ENCODE assay signal across 24 cellular contexts in the genomic region with DNA sequence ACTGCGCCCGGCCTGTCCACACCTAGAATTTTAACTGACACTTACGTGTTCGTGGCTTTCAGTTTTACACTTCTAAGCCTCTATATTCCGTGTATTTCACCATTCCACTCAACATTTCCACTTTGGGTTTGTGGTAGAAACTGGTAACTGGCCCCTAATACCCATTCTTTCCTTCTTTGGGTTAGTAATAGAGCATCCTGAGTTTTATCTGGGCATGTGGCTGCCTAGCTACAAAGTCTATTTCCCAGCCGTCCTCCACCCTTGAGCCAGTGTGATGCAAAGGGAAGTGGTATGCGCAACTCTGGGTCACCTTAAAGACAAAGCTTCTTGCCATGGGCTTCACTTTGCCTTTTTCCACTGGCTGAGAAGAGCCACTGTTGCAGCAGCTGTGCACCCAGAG.
A peak's percentile ranks its signal among the peaks of the same experiment; 100 is the strongest.
DNase-seq lines count a peak whose midpoint lies in the region; ATAC-seq and TF ChIP-seq lines count a peak whose summit lies in the region.
"Had no signal": no experiment of that assay in that cellular context is flagged by ENCODE, and none has a peak within 500 bp of the region (broad histone marks: within the 10 kb centered on the region; RNA-seq: fewer than 3 reads in every experiment).

No MANE protein-coding gene starts in this region.

- peaks cover 13% of the 10 kb centered on the region for H3K27me3 Mint-ChIP-seq in activated CD4-positive, alpha-beta T cell treated with anti-CD3 and anti-CD28 coated beads, Interleukin-2, amount 10 ng/mL, durations not matched to agents 7 days and 5 days
- 0 out of 2 replicates have a peak, but pooled peaks cover 3% of the 10 kb centered on the region for H3K27me3 Mint-ChIP-seq in WTC11 (ENCODE audit: low read depth)

- H3K9me3 Mint-ChIP-seq in activated CD4-positive, alpha-beta T cell treated with anti-CD3 and anti-CD28 coated beads, Interleukin-2, amount 10 ng/mL, durations not matched to agents 7 days and 5 days, result no peaks in the 10 kb centered on the region
- peaks cover 8% of the 10 kb centered on the region for H3K9me3 Mint-ChIP-seq in WTC11

- POLR2A ChIA-PET in activated CD4-positive, alpha-beta T cell treated with anti-CD3 and anti-CD28 coated beads, Interleukin-2, amount 10 ng/mL, durations not matched to agents 7 days and 5 days (lab: Charles Lee), result interaction anchor here (0.7 kb wide), 1 partner anchor 306 kb away, joined by 3 read pairs; no protein-coding TSS in a partner anchor
- POLR2A ChIA-PET in WTC11 (lab: Charles Lee), result no interaction called here

- H3K4me3 Mint-ChIP-seq in activated CD4-positive, alpha-beta T cell treated with anti-CD3 and anti-CD28 coated beads, Interleukin-2, amount 10 ng/mL, durations not matched to agents 7 days and 5 days, result no peak overlapping the region
- H3K4me3 Mint-ChIP-seq in WTC11, result no peak overlapping the region
- H3K4me3 Mint-ChIP-seq: CD8-positive, alpha-beta memory T cell had no signal

- no peak for TF ChIP-seq CTCF in WTC11 (IDR thresholded peaks at IDR 0.05)

- ATAC-seq in WTC11 (peak; percentile 91), HG03521 (IDR thresholded peaks at IDR 0.05; ENCODE audit: unreplicated experiment) (no peak)
- ATAC-seq: K562, Right ventricle myocardium inferior had no signal

- H3K36me3 Mint-ChIP-seq in activated CD4-positive, alpha-beta T cell treated with anti-CD3 and anti-CD28 coated beads, Interleukin-2, amount 10 ng/mL, durations not matched to agents 7 days and 5 days (ENCODE audit: low read depth), result no peaks in the 10 kb centered on the region
- 0 out of 2 replicates have a peak, but pooled peaks cover 7% of the 10 kb centered on the region for H3K36me3 Mint-ChIP-seq in WTC11
- H3K36me3 Mint-ChIP-seq: CD8-positive, alpha-beta memory T cell had no signal

- no peaks in the 10 kb centered on the region for H3K4me1 Mint-ChIP-seq in activated CD4-positive, alpha-beta T cell treated with anti-CD3 and anti-CD28 coated beads, Interleukin-2, amount 10 ng/mL, durations not matched to agents 7 days and 5 days
- H3K4me1 Mint-ChIP-seq in WTC11, result peaks cover 25% of the 10 kb centered on the region
- H3K4me1 Mint-ChIP-seq: CD8-positive, alpha-beta memory T cell had no signal

- CTCF ChIA-PET in activated CD4-positive, alpha-beta T cell treated with anti-CD3 and anti-CD28 coated beads, Interleukin-2, amount 10 ng/mL, durations not matched to agents 7 days and 5 days (lab: Charles Lee), result interaction anchor here (1.2 kb wide), 1 partner anchor 12 kb away, joined by 4 read pairs; no protein-coding TSS in a partner anchor
- CTCF ChIA-PET in WTC11 (lab: Charles Lee), result interaction anchor here (1.0 to 1.9 kb wide), 5 partner anchors 22 to 297 kb away, joined by 3 to 11 read pairs (median 5); no protein-coding TSS in a partner anchor

- peak overlapping the region; percentile 19 for H3K27ac Mint-ChIP-seq in activated CD4-positive, alpha-beta T cell treated with anti-CD3 and anti-CD28 coated beads, Interleukin-2, amount 10 ng/mL, durations not matched to agents 7 days and 5 days
- peak overlapping the region; percentile 63; the same call in 1 of the 2 replicates for H3K27ac Mint-ChIP-seq in WTC11
- H3K27ac Mint-ChIP-seq: CD8-positive, alpha-beta memory T cell had no signal

- DNase-seq in activated CD4-positive, alpha-beta T cell treated with anti-CD3 and anti-CD28 coated beads, Interleukin-2, amount 10 ng/mL, durations not matched to agents 7 days and 5 days, result no peak
- no peak for DNase-seq in activated CD4-positive, alpha-beta T cell treated with anti-CD3 and anti-CD28 coated beads for 1 hour
- DNase-seq in MV-4-11 (lab: John Stamatoyannopoulos, UW) (peak; percentile 79), WTC11 (ENCODE audit: low spot score) (no peak), iPS-NIHi7 (ENCODE audit: extremely low spot score) (peak; percentile 27), activated gamma-delta T cell (lab: John Stamatoyannopoulos, UW) (no peak), NCI-H1436 (lab: John Stamatoyannopoulos, UW) (no peak)
- DNase-seq: AML-193; C1 segment of cervical spinal cord; Calu3; CD8-positive, alpha-beta memory T cell; DMS153; MG63; NCI-H1105 treated with DMSO at 0.1 percent for 48 hours; NCI-H1694; NCI-H2081; NCI-H2171; NCI-H345; NCI-H524; NCI-H82; OCI-M1 had no signal

TF ChIP-seq in WTC11, 78 proteins besides CTCF, POLR2A, EP300 and RAD21:
- TF ChIP-seq CREM (CRISPR knock-in tag; IDR thresholded peaks at IDR 0.05) (no peak), FOXJ3 (CRISPR knock-in tag; IDR thresholded peaks at IDR 0.05; ENCODE audit: borderline replicate concordance) (no peak), ZNF219 (CRISPR knock-in tag; IDR thresholded peaks at IDR 0.05; ENCODE audit: borderline replicate concordance) (no peak)
- TF ChIP-seq, protein P1, sequence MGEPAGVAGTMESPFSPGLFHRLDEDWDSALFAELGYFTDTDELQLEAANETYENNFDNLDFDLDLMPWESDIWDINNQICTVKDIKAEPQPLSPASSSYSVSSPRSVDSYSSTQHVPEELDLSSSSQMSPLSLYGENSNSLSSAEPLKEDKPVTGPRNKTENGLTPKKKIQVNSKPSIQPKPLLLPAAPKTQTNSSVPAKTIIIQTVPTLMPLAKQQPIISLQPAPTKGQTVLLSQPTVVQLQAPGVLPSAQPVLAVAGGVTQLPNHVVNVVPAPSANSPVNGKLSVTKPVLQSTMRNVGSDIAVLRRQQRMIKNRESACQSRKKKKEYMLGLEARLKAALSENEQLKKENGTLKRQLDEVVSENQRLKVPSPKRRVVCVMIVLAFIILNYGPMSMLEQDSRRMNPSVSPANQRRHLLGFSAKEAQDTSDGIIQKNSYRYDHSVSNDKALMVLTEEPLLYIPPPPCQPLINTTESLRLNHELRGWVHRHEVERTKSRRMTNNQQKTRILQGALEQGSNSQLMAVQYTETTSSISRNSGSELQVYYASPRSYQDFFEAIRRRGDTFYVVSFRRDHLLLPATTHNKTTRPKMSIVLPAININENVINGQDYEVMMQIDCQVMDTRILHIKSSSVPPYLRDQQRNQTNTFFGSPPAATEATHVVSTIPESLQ (CRISPR knock-in tag; IDR thresholded peaks at IDR 0.05), result no peak

Comparison
In these comparisons a context has a peak if more than half of its experiments do, and no peak if none do; other contexts are left out.
1. DNase-seq: peak in MV-4-11 (single experiment) and iPS-NIHi7 (single experiment); none in activated CD4-positive, alpha-beta T cell treated with anti-CD3 and anti-CD28 coated beads, Interleukin-2, amount 10 ng/mL, durations not matched to agents 7 days and 5 days (single experiment), activated CD4-positive, alpha-beta T cell treated with anti-CD3 and anti-CD28 coated beads for 1 hour (single experiment), WTC11 (single experiment), activated gamma-delta T cell (single experiment) and NCI-H1436 (single experiment).